In genomic region chr16:16007743-16008111, GRCh38 we compare ENCODE assay signal across 11 cellular contexts. TPM values are rescaled to one million over a fixed set of nuclear protein-coding genes. Genes with fewer than 3 reads are reported as not detected.
DNase-seq lines count a peak whose midpoint lies in the region; ATAC-seq and TF ChIP-seq lines count a peak whose summit lies in the region.
"Had no signal": no experiment of that assay in that cellular context is flagged by ENCODE, and none has a peak within 500 bp of the region (broad histone marks: within the 10 kb centered on the region; RNA-seq: fewer than 3 reads in every experiment).

No MANE protein-coding gene starts in this region.

- peak; percentile 81 for ATAC-seq in HG02938 (IDR thresholded peaks at IDR 0.05; ENCODE audit: unreplicated experiment)
- peak; percentile 82 for ATAC-seq in activated B cell treated with CpG ODN at 0.5 μM for 24 hours (ENCODE audit: low read depth)
- no peak for ATAC-seq in GM21526 (IDR thresholded peaks at IDR 0.05; ENCODE audit: low FRiP score, unreplicated experiment)
- ATAC-seq: heart right ventricle had no signal

- H3K27me3 ChIP-seq in thymus (ENCODE audit: control insufficient read depth, insufficient read depth): no peaks in the 10 kb centered on the region
- no peaks in the 10 kb centered on the region for H3K27me3 ChIP-seq in effector memory CD4-positive, alpha-beta T cell (replicated peaks; ENCODE audit: control insufficient read depth, insufficient read depth, low read length, poor library complexity, severe bottlenecking)
- H3K27me3 ChIP-seq: BE2C, heart right ventricle had no signal

- TF ChIP-seq CTCF in activated B cell treated with CpG ODN at 0.5 μM for 24 hours (IDR thresholded peaks at IDR 0.05): no peak

- H3K36me3 Mint-ChIP-seq in activated T-cell treated with anti-CD3 and anti-CD28 coated beads, Interleukin-2, amount 50 U/mL, for 24 hours (ENCODE audit: low read depth): peaks cover 66% of the 10 kb centered on the region
- H3K36me3 Mint-ChIP-seq in activated B cell treated with CpG ODN at 0.5 μM for 24 hours (ENCODE audit: low read depth): peaks cover 31% of the 10 kb centered on the region

- no peaks in the 10 kb centered on the region for H3K9me3 ChIP-seq in thymus (ENCODE audit: control insufficient read depth)
- H3K9me3 ChIP-seq in effector memory CD4-positive, alpha-beta T cell (ENCODE audit: control insufficient read depth, low read length): no peaks in the 10 kb centered on the region
- H3K9me3 ChIP-seq: BE2C, heart right ventricle had no signal

- intact Hi-C loops in activated B cell treated with CpG ODN at 0.5 μM for 24 hours (cut with micrococcal nuclease): loop anchor here (1.0 kb wide), 3 partner anchors 46 to 119 kb away; partner anchors contain the start of gene CEP20

- POLR2A ChIA-PET in activated B cell treated with CpG ODN at 0.5 μM for 24 hours (lab: Charles Lee): interaction anchor here (0.6 to 3.8 kb wide), 8 partner anchors 9 to 365 kb away, joined by 3 to 37 read pairs (median 4); partner anchors contain the start of genes CEP20 and MARF1

- no peak for DNase-seq in activated T-cell treated with anti-CD3 and anti-CD28 coated beads, Interleukin-2, amount 50 U/mL, for 24 hours
- no peak for DNase-seq in activated T-cell treated with anti-CD3 and anti-CD28 coated beads, Interleukin-2, amount 50 U/mL, for 1 hour
- DNase-seq in activated B cell treated with CpG ODN at 0.5 μM for 24 hours (peak; percentile 42), dermis blood vessel endothelial cell (no peak)
- no peak for DNase-seq in effector memory CD4-positive, alpha-beta T cell
- DNase-seq: BE2C; heart right ventricle; stimulated activated CD4-positive, alpha-beta T cell treated with anti-CD3 and anti-CD28 coated beads, Interleukin-12 subunit alpha, Interleukin-12 subunit beta, amount 100 ng/mL, for 4 hours had no signal

- H3K4me3 ChIP-seq in thymus (ENCODE audit: low read length): no peak overlapping the region
- no peak overlapping the region for H3K4me3 ChIP-seq in effector memory CD4-positive, alpha-beta T cell (ENCODE audit: insufficient read depth, low read depth, low read length, poor library complexity, severe bottlenecking)
- H3K4me3 ChIP-seq: heart right ventricle had no signal

- peaks cover 11% of the 10 kb centered on the region for H3K4me1 ChIP-seq in thymus (ENCODE audit: control insufficient read depth, insufficient read depth, low read length)
- H3K4me1 ChIP-seq in effector memory CD4-positive, alpha-beta T cell (ENCODE audit: control insufficient read depth, insufficient read depth, low read length, poor library complexity, severe bottlenecking): no peaks in the 10 kb centered on the region
- H3K4me1 ChIP-seq: BE2C had no signal

- peaks cover 26% of the 10 kb centered on the region for H3K36me3 ChIP-seq in thymus (ENCODE audit: control insufficient read depth, insufficient read depth)
- H3K36me3 ChIP-seq in effector memory CD4-positive, alpha-beta T cell (ENCODE audit: control insufficient read depth, insufficient read depth, low read length): peaks cover 21% of the 10 kb centered on the region

- peak overlapping the region; percentile 83 for H3K27ac ChIP-seq in thymus (ENCODE audit: low read depth)
- H3K27ac ChIP-seq in effector memory CD4-positive, alpha-beta T cell (ENCODE audit: insufficient read depth, low read length, poor library complexity, severe bottlenecking): no peak overlapping the region

- CTCF ChIA-PET in activated B cell treated with CpG ODN at 0.5 μM for 24 hours (lab: Charles Lee): interaction anchor here (1.0 kb wide), 2 partner anchors 120 to 133 kb away, joined by 3 to 4 read pairs; no protein-coding TSS in a partner anchor

- H3K4me1 Mint-ChIP-seq in activated T-cell treated with anti-CD3 and anti-CD28 coated beads, Interleukin-2, amount 50 U/mL, for 24 hours (ENCODE audit: low read depth): peaks cover 19% of the 10 kb centered on the region
- H3K4me1 Mint-ChIP-seq in activated B cell treated with CpG ODN at 0.5 μM for 24 hours: peaks cover 45% of the 10 kb centered on the region

- peaks cover 2% of the 10 kb centered on the region for H3K9me3 Mint-ChIP-seq in activated T-cell treated with anti-CD3 and anti-CD28 coated beads, Interleukin-2, amount 50 U/mL, for 24 hours
- no peaks in the 10 kb centered on the region for H3K9me3 Mint-ChIP-seq in activated B cell treated with CpG ODN at 0.5 μM for 24 hours

- no peaks in the 10 kb centered on the region for H3K27me3 Mint-ChIP-seq in activated T-cell treated with anti-CD3 and anti-CD28 coated beads, Interleukin-2, amount 50 U/mL, for 24 hours
- H3K27me3 Mint-ChIP-seq in activated B cell treated with CpG ODN at 0.5 μM for 24 hours: no peaks in the 10 kb centered on the region

- H3K27ac Mint-ChIP-seq in activated T-cell treated with anti-CD3 and anti-CD28 coated beads, Interleukin-2, amount 50 U/mL, for 24 hours: peak overlapping the region; percentile 89
- peak overlapping the region; percentile 99 for H3K27ac Mint-ChIP-seq in activated B cell treated with CpG ODN at 0.5 μM for 24 hours

- 6% methylated on average over 11 of the region's 11 CpGs for WGBS in thymus

- H3K4me3 Mint-ChIP-seq in activated T-cell treated with anti-CD3 and anti-CD28 coated beads, Interleukin-2, amount 50 U/mL, for 24 hours: no peak overlapping the region
- H3K4me3 Mint-ChIP-seq in activated B cell treated with CpG ODN at 0.5 μM for 24 hours: peak overlapping the region; percentile 73

RNA-seq across cellular contexts. Expression of gene ABCC1, which starts 58.3 kb away (rescaled TPM):
- 46.5 and 49.8 TPM in 2 replicates for total RNA-seq in activated B cell treated with CpG ODN at 0.5 μM for 24 hours
- polyA plus RNA-seq in thymus: 18.1 TPM
- 35.7 and 70.6 TPM in 2 replicates for total RNA-seq in dermis blood vessel endothelial cell
